1 cellular context compared by ENCODE assay signal in genomic region chr17:44540246-44541084, GRCh38.
TF ChIP-seq lines count a peak whose summit lies in the region.

No MANE protein-coding gene starts in this region.

TF ChIP-seq in A549, 52 proteins besides CTCF, POLR2A, EP300 and RAD21 (continued from another document):
- TF ChIP-seq PHF8 (IDR thresholded peaks at IDR 0.05; ENCODE audit: borderline replicate concordance, low read depth) (no peak), ATOH8 (CRISPR knock-in tag; IDR thresholded peaks at IDR 0.05; ENCODE audit: low read depth) (no peak), CHD2 (IDR thresholded peaks at IDR 0.05; ENCODE audit: low read length, partially characterized antibody) (no peak), JUNB (IDR thresholded peaks at IDR 0.05) (no peak)
